1 cellular context compared by ENCODE assay signal in the genomic region with DNA sequence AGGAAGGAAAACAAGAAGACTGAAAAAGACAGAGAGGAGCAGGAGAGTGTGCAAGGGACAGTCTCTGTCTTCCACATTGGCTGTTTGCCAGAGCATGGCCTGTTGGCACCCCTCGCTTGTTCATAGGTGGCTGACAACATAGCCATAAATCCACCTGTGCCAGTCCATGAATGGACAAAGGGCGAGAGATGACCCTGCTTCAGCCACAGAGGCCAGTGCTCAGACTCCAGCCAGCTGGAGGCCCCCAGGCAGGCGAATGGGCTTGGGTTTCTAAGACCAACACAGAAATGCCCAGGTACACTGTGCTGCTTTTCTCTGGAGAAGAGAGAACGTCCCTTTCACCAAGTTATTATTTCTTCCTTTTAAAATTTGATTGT.
TF ChIP-seq lines count a peak whose summit lies in the region.

No MANE protein-coding gene starts in this region.

TF ChIP-seq in SK-N-SH treated with all-trans-retinoic acid at 6 μM for 48 hours, 23 proteins besides CTCF, POLR2A, EP300 and RAD21 (continued from another document):
- TF ChIP-seq, protein P1, sequence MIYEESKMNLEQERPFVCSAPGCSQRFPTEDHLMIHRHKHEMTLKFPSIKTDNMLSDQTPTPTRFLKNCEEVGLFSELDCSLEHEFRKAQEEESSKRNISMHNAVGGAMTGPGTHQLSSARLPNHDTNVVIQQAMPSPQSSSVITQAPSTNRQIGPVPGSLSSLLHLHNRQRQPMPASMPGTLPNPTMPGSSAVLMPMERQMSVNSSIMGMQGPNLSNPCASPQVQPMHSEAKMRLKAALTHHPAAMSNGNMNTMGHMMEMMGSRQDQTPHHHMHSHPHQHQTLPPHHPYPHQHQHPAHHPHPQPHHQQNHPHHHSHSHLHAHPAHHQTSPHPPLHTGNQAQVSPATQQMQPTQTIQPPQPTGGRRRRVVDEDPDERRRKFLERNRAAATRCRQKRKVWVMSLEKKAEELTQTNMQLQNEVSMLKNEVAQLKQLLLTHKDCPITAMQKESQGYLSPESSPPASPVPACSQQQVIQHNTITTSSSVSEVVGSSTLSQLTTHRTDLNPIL (CRISPR knock-in tag; IDR thresholded peaks at IDR 0.05; ENCODE audit: low read depth), result no peak
- no peak for TF ChIP-seq ZFP30 (CRISPR knock-in tag; IDR thresholded peaks at IDR 0.05)
- TF ChIP-seq ZFP3 (CRISPR knock-in tag; IDR thresholded peaks at IDR 0.05), result no peak
- TF ChIP-seq OSR1 (CRISPR knock-in tag; IDR thresholded peaks at IDR 0.05), result no peak
TF ChIP-seq in SK-N-SH treated with all-trans-retinoic acid at 6 μM for 48 hours: peak in this region for 0.
